ENCODE assay signal across 9 cellular contexts in the genomic region with DNA sequence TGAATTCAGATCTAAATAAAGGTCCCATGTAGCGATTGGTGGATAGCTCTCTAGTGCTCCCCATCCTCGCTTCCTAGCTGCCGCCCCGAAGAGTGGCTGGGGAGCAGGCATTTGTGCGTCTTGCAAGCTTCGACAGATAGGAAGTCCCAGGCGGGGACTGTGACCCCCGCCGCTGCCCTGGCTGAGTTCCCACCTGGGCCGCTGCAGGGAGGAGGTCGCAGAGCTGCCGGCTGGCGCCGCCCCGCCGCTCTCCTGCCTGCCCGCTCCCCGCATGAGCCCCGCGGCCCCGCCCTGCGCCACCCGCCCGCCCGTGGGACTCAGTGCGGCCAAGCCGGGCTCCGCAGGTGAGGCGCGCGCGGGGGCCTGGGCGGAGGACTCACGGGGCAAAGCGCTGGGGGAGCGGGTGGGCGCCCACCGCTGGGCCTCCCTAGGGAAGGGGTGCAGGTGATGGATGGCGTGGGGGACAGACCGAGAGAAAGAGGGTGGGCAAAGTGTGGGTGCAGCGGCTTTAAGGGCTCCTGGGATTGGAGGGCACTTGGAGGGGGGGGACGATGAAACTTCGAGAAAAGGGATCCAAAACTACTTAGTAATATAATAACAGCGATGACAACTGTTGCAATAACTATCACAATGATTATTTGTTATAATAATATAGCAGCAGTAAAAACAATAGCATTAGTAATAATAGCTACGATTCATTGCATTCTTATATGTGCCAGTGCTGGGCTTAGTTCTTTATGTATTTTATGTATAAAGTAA. TPM values are rescaled to one million over a fixed set of nuclear protein-coding genes. Genes with fewer than 3 reads are reported as not detected.
DNase-seq lines count a peak whose midpoint lies in the region; ATAC-seq and TF ChIP-seq lines count a peak whose summit lies in the region.
"Had no signal": no experiment of that assay in that cellular context is flagged by ENCODE, and none has a peak within 500 bp of the region (broad histone marks: within the 10 kb centered on the region; RNA-seq: fewer than 3 reads in every experiment).

A gene (plus strand): TSS at position 80 of the 759 bp plus-strand sequence. CDS start 14,547 bp downstream, outside the sequence.

- intact Hi-C loops in Right ventricle myocardium superior (cut with DNase I) = no loop called here
- intact Hi-C loops in Right ventricle myocardium inferior (cut with DNase I) = no loop called here
- intact Hi-C loops in activated naive CD4-positive, alpha-beta T cell treated with anti-CD3 and anti-CD28 coated beads for 36 hours (cut with micrococcal nuclease) = no loop called here

- TF ChIP-seq POLR2A in upper lobe of left lung (IDR thresholded peaks at IDR 0.05) = no peak

- 13 to 35% methylated on average over 17 to 39 of the region's 45 CpGs for WGBS in upper lobe of left lung, 2 donors

- peaks cover 0 to 9% (median 0%) of the 10 kb centered on the region in 4 donors for H3K27me3 ChIP-seq in upper lobe of left lung

- H3K4me3 ChIP-seq in upper lobe of left lung = peak within 1 kb of the TSS in 3 of 4 donors; percentile 15 to 37 (median 32)

- no peak for TF ChIP-seq CTCF in upper lobe of left lung (IDR thresholded peaks at IDR 0.05)

- H3K9me3 Mint-ChIP-seq in activated naive CD4-positive, alpha-beta T cell treated with anti-CD3 and anti-CD28 coated beads for 36 hours = no peaks in the 10 kb centered on the region

- no peaks in the 10 kb centered on the region for H3K36me3 ChIP-seq in upper lobe of left lung

- ATAC-seq in Right ventricle myocardium superior (ENCODE audit: poor library complexity) = peak; percentile 56
- ATAC-seq in Right ventricle myocardium inferior = no peak
- ATAC-seq in upper lobe of left lung (ENCODE audit: low FRiP score in 2 of 2) = peak in 1 of 2 donors; percentile 54
- no peak for ATAC-seq in GM21381 (IDR thresholded peaks at IDR 0.05; ENCODE audit: unreplicated experiment)

- DNase-seq in Right ventricle myocardium superior (no peak), Right ventricle myocardium inferior (ENCODE audit: missing footprints) (no peak), islet precursor cell (peak; percentile 60), upper lobe of left lung (peak in 1 of 2 donors; percentile 89), GM19240 (ENCODE audit: insufficient read length, low spot score) (no peak), medulla oblongata (ENCODE audit: extremely low spot score) (no peak)
- no peak for DNase-seq in activated naive CD4-positive, alpha-beta T cell treated with anti-CD3 and anti-CD28 coated beads for 36 hours

- H3K36me3 Mint-ChIP-seq in activated naive CD4-positive, alpha-beta T cell treated with anti-CD3 and anti-CD28 coated beads for 36 hours (ENCODE audit: low read depth) = no peaks in the 10 kb centered on the region

- CTCF ChIA-PET in activated naive CD4-positive, alpha-beta T cell treated with anti-CD3 and anti-CD28 coated beads for 36 hours (lab: Charles Lee) = interaction anchor here (0.6 to 1.5 kb wide), 2 partner anchors 19 to 44 kb away, joined by 3 to 5 read pairs; no protein-coding TSS in a partner anchor

- H3K27ac Mint-ChIP-seq in activated naive CD4-positive, alpha-beta T cell treated with anti-CD3 and anti-CD28 coated beads for 36 hours = no peak within 1 kb of the TSS

- H3K27ac ChIP-seq in upper lobe of left lung = no peak within 1 kb of the TSS

- peaks cover 15% of the 10 kb centered on the region for H3K4me1 Mint-ChIP-seq in activated naive CD4-positive, alpha-beta T cell treated with anti-CD3 and anti-CD28 coated beads for 36 hours (ENCODE audit: low read depth)

- peaks cover 5% of the 10 kb centered on the region for H3K27me3 Mint-ChIP-seq in activated naive CD4-positive, alpha-beta T cell treated with anti-CD3 and anti-CD28 coated beads for 36 hours (ENCODE audit: low read depth)

- no peak for TF ChIP-seq EP300 in upper lobe of left lung (IDR thresholded peaks at IDR 0.05)

- H3K4me1 ChIP-seq in upper lobe of left lung = peaks cover 0 to 8% (median 5%) of the 10 kb centered on the region in 4 donors

- peak within 1 kb of the TSS; percentile 65 for H3K4me3 Mint-ChIP-seq in activated naive CD4-positive, alpha-beta T cell treated with anti-CD3 and anti-CD28 coated beads for 36 hours

- H3K9me3 ChIP-seq in upper lobe of left lung = no peaks in the 10 kb centered on the region

RNA-seq across cellular contexts. Expression of the gene that starts here (rescaled TPM):
- total RNA-seq in Right ventricle myocardium superior (not detected), Right ventricle myocardium inferior (not detected), upper lobe of left lung (1 to 10 TPM in 1 of 6 donors, under 1 TPM in 3, not detected in 2; 0.46 to 2.1 (median 0.65) TPM)
- not detected for total RNA-seq in activated naive CD4-positive, alpha-beta T cell treated with anti-CD3 and anti-CD28 coated beads for 36 hours
- total RNA-seq: bronchial epithelial cell had no signal

Comparison
In these comparisons a context has a peak if more than half of its experiments do, and no peak if none do; other contexts are left out.
1. Peak in ATAC-seq in Right ventricle myocardium superior; RNA of the gene not detected or under 1 TPM.